Comparison of ENCODE assay signal across 15 cellular contexts in genomic region chr10:104316321-104317099, GRCh38. TPM values are rescaled to one million over a fixed set of nuclear protein-coding genes. Genes with fewer than 3 reads are reported as not detected.
DNase-seq lines count a peak whose midpoint lies in the region; ATAC-seq, FAIRE-seq and TF ChIP-seq lines count a peak whose summit lies in the region.
"Had no signal": no experiment of that assay in that cellular context is flagged by ENCODE, and none has a peak within 500 bp of the region (broad histone marks: within the 10 kb centered on the region; RNA-seq: fewer than 3 reads in every experiment).

No MANE protein-coding gene starts in this region.

- no peak overlapping the region for H2BK12ac ChIP-seq in mesenchymal stem cell (ENCODE audit: low read length in 2 of 2)

- H3K9ac ChIP-seq in mammary epithelial cell (ENCODE audit: insufficient read depth, low read length) (no peak overlapping the region), K562 (ENCODE audit: insufficient read depth in 1 of 2, low read depth in 2 of 2, low read length in 2 of 2) (no peak overlapping the region), mesenchymal stem cell (ENCODE audit: low read length) (peak overlapping the region; percentile 51), subcutaneous abdominal adipose tissue (ENCODE audit: low read length in 5 of 5) (no peak overlapping the region)

- BruUV-seq in MCF 10A (replicated peaks; lab: Mats Ljungman, UMichigan): no TSS peak
- no TSS peak for BruUV-seq in mammary epithelial cell (replicated peaks; lab: Mats Ljungman, UMichigan)
- no TSS peak for BruUV-seq in K562 (replicated peaks; lab: Mats Ljungman, UMichigan)
- BruUV-seq in OCI-LY7 (replicated peaks; lab: Mats Ljungman, UMichigan): no TSS peak

- H3K4me3 Mint-ChIP-seq in MCF 10A (ENCODE audit: unreplicated experiment): peak overlapping the region; percentile 19
- H3K4me3 Mint-ChIP-seq: CD8-positive, alpha-beta memory T cell had no signal

- DNase-seq in MCF 10A (ENCODE audit: unreplicated experiment): no peak
- DNase-seq in mammary epithelial cell: no peak
- no peak for DNase-seq in K562 (ENCODE audit: extremely low read depth in 1 of 4, low spot score in 3 of 4)
- no peak for DNase-seq in mesenchymal stem cell
- DNase-seq in OCI-LY7 (ENCODE audit: low spot score): no peak
- DNase-seq in activated CD4-positive, alpha-beta T cell treated with anti-CD3 and anti-CD28 coated beads for 48 hours: no peak
- no peak for DNase-seq in NK-92 (lab: John Stamatoyannopoulos, UW; ENCODE audit: unreplicated experiment)
- DNase-seq: CD8-positive, alpha-beta memory T cell; lower lobe of right lung; NK-92 treated with Interleukin-12 subunit alpha and Interleukin-12 subunit beta, amount 100 ng/mL, for 24 hours; small intestine had no signal

- no peak overlapping the region for H3K4ac ChIP-seq in mesenchymal stem cell (ENCODE audit: low read depth in 1 of 2, low read length in 2 of 2)

- TF ChIP-seq RAD21 in K562 (CRISPR knock-in tag; conservative IDR thresholded peaks at IDR 0.05 in 1 of 2, IDR thresholded peaks at IDR 0.05 in 1 of 2): no peak

- H3K27me3 Mint-ChIP-seq in MCF 10A (ENCODE audit: insufficient read depth, unreplicated experiment): no peaks in the 10 kb centered on the region

- CTCF ChIA-PET in MCF 10A (lab: Yijun Ruan, JAX): interaction anchor here (0.5 to 13.8 kb wide), 10 partner anchors 10 to 420 kb away, joined by 3 to 143 read pairs (median 7); partner anchors contain the start of gene ITPRIP
- CTCF ChIA-PET in mammary epithelial cell (lab: Charles Lee; ENCODE audit: low non-redundant PET): no interaction called here
- CTCF ChIA-PET in K562 (lab: Yijun Ruan, JAX; ENCODE audit: low intra/inter-chr PET ratio): no interaction called here
- CTCF ChIA-PET in OCI-LY7 (lab: Charles Lee; ENCODE audit: unreplicated experiment): interaction anchor here (0.6 to 1.4 kb wide), 2 partner anchors 10 to 11 kb away, joined by 3 to 4 read pairs; no protein-coding TSS in a partner anchor

- peaks cover 40% of the 10 kb centered on the region for H3K4me1 Mint-ChIP-seq in MCF 10A (ENCODE audit: insufficient read depth, unreplicated experiment)

- peak overlapping the region in 1 of 2 experiments; percentile 64 for H3K14ac ChIP-seq in mesenchymal stem cell (ENCODE audit: low read length in 2 of 2)

- H3K4me1 ChIP-seq in mammary epithelial cell (ENCODE audit: insufficient read depth, low read length) (peaks cover 39% of the 10 kb centered on the region), K562 (replicated peaks in 1 of 2; ENCODE audit: control insufficient read depth in 2 of 2, insufficient read depth in 2 of 2, low read length in 2 of 2) (no peaks in the 10 kb centered on the region; a peak in 2 of 5 replicates), mesenchymal stem cell (ENCODE audit: control insufficient read depth, insufficient read depth, low read depth, low read length) (peaks cover 24% of the 10 kb centered on the region), subcutaneous abdominal adipose tissue (ENCODE audit: control insufficient read depth in 5 of 5, insufficient read depth in 5 of 5, low read length in 5 of 5) (peaks cover 23 to 74% (median 51%) of the 10 kb centered on the region in 5 donors), OCI-LY7 (ENCODE audit: insufficient read depth, low read length, poor library complexity, severe bottlenecking) (peaks cover 44% of the 10 kb centered on the region)

- H3K4me2 ChIP-seq in mammary epithelial cell (ENCODE audit: insufficient read depth, low read depth, low read length) (no peak overlapping the region), K562 (ENCODE audit: insufficient read depth, low read length) (no peak overlapping the region), mesenchymal stem cell (ENCODE audit: low read length, poor library complexity, severe bottlenecking) (no peak overlapping the region), OCI-LY7 (ENCODE audit: low read length) (no peak overlapping the region)

- no peak for FAIRE-seq in K562 (lab: Jason Lieb, UNC)
- FAIRE-seq: A204.1, small intestine had no signal

- ATAC-seq in K562: no peak
- ATAC-seq: lower lobe of right lung had no signal

- H3K27me3 ChIP-seq in mammary epithelial cell (ENCODE audit: insufficient read depth, low read length) (no peaks in the 10 kb centered on the region), K562 (ENCODE audit: control insufficient read depth in 2 of 2, insufficient read depth in 2 of 2, low read length in 2 of 2) (no peaks in the 10 kb centered on the region), mesenchymal stem cell (ENCODE audit: control insufficient read depth in 1 of 2, insufficient read depth in 1 of 2, low read length in 2 of 2) (no peaks in the 10 kb centered on the region), subcutaneous abdominal adipose tissue (ENCODE audit: control insufficient read depth in 5 of 5, insufficient read depth in 4 of 5, low read length in 5 of 5) (no peaks in the 10 kb centered on the region)

- H3K4me3 ChIP-seq in mammary epithelial cell (replicated peaks in 1 of 3; ENCODE audit: insufficient read depth in 1 of 3, low read depth in 2 of 3, low read length in 3 of 3) (no peak overlapping the region), K562 (no peak overlapping the region), mesenchymal stem cell (ENCODE audit: insufficient read depth in 1 of 2, low read depth in 1 of 2, low read length in 2 of 2) (peak overlapping the region in 1 of 2 experiments; percentile 31), subcutaneous abdominal adipose tissue (ENCODE audit: low read depth in 1 of 5, low read length in 5 of 5) (no peak overlapping the region), OCI-LY7 (ENCODE audit: low read depth, low read length, poor library complexity, severe bottlenecking) (no peak overlapping the region)
- H3K4me3 ChIP-seq: HAP-1, lower lobe of right lung had no signal

- H2BK15ac ChIP-seq in mesenchymal stem cell (ENCODE audit: low read depth, poor library complexity, severe bottlenecking): no peak overlapping the region

- peak overlapping the region; percentile 93 for H3K27ac Mint-ChIP-seq in MCF 10A (ENCODE audit: low read depth, unreplicated experiment)
- H3K27ac Mint-ChIP-seq: activated T-helper 2 cell treated with anti-CD3 and anti-CD28 coated beads, Interferon-gamma antibody, Interleukin-2, Interleukin-4, amounts not matched to agents 10 μg/mL and 5 μg/mL and 100 μg/mL, durations not matched to agents 14 hours and 24 hours and 36 hours had no signal

- H3K27ac ChIP-seq in mammary epithelial cell (ENCODE audit: insufficient read depth, low read depth, low read length) (no peak overlapping the region), K562 (ENCODE audit: extremely low read depth, low read depth, low read length) (no peak overlapping the region), mesenchymal stem cell (ENCODE audit: low read length, poor library complexity, severe bottlenecking) (no peak overlapping the region), subcutaneous abdominal adipose tissue (ENCODE audit: low read depth, low read length) (peak overlapping the region; percentile 23), OCI-LY7 (ENCODE audit: low read depth, low read length, poor library complexity, severe bottlenecking) (no peak overlapping the region)
- H3K27ac ChIP-seq: lower lobe of right lung had no signal

- H4K91ac ChIP-seq in mesenchymal stem cell (ENCODE audit: low read length): no peak overlapping the region

- no peak overlapping the region for H4K8ac ChIP-seq in mesenchymal stem cell (ENCODE audit: low read length)

- intact Hi-C loops in MCF 10A (cut with micrococcal nuclease) (no loop called here), mammary epithelial cell (cut with micrococcal nuclease) (no loop called here), K562 (cut with micrococcal nuclease) (no loop called here), OCI-LY7 (cut with micrococcal nuclease; ENCODE audit: unreplicated experiment) (no loop called here)

- WGBS in mammary epithelial cell (ENCODE audit: low coverage, missing lambda C conversion rate): 95% methylated on average over 9 of the region's 9 CpGs
- 92% methylated on average over 8 of the region's 9 CpGs for WGBS in K562 (ENCODE audit: insufficient coverage, low coverage, missing lambda C conversion rate)
- WGBS in mesenchymal stem cell: 93% methylated on average over 9 of the region's 9 CpGs

- POLR2A ChIA-PET in MCF 10A (lab: Yijun Ruan, JAX): interaction anchor here (0.6 to 8.5 kb wide), 7 partner anchors 7 to 110 kb away, joined by 3 to 146 read pairs (median 28); partner anchors contain the start of gene ITPRIP
- POLR2A ChIA-PET in K562 (lab: Yijun Ruan, JAX): interaction anchor here (2.5 kb wide), 1 partner anchor 11 kb away, joined by 13 read pairs; no protein-coding TSS in a partner anchor
- POLR2A ChIA-PET in OCI-LY7 (lab: Charles Lee): interaction anchor here (0.6 to 3.2 kb wide), 2 partner anchors 10 to 21 kb away, joined by 6 to 16 read pairs; partner anchors contain the start of gene ITPRIP

- in situ Hi-C loops in mammary epithelial cell (cut with MboI; ENCODE audit: low sequenced_read_pairs in 2 of 2) (no loop called here), K562 (cut with MboI) (no loop called here)

- H3K79me2 ChIP-seq in mammary epithelial cell (ENCODE audit: insufficient read depth, low read length) (peaks cover 92% of the 10 kb centered on the region), K562 (ENCODE audit: control insufficient read depth, insufficient read depth, low read length) (peaks cover 89% of the 10 kb centered on the region), OCI-LY7 (ENCODE audit: insufficient read depth, low read depth, low read length) (peaks cover 48% of the 10 kb centered on the region)

- peaks cover 50% of the 10 kb centered on the region for H3K36me3 Mint-ChIP-seq in MCF 10A (ENCODE audit: insufficient read depth, unreplicated experiment)

- TF ChIP-seq CTCF in MCF 10A (IDR thresholded peaks at IDR 0.05; ENCODE audit: unreplicated experiment): no peak
- no peak for TF ChIP-seq CTCF in mammary epithelial cell (conservative IDR thresholded peaks at IDR 0.05 in 1 of 2, IDR thresholded peaks at IDR 0.05 in 1 of 2; ENCODE audit: extremely low read depth in 1 of 2, insufficient read depth in 1 of 2, low read depth in 1 of 2, low read length in 2 of 2)
- no peak for TF ChIP-seq CTCF in K562 (IDR thresholded peaks at IDR 0.05 in 2 of 3, conservative IDR thresholded peaks at IDR 0.05 in 1 of 3; ENCODE audit: insufficient read depth in 2 of 3, low read depth in 1 of 3, low read length in 3 of 3)
- no peak for TF ChIP-seq CTCF in OCI-LY7 (conservative IDR thresholded peaks at IDR 0.05; ENCODE audit: low read length)

- H3K9me1 ChIP-seq in K562 (ENCODE audit: control insufficient read depth, insufficient read depth, low read length): peaks cover 5% of the 10 kb centered on the region

- H2BK5ac ChIP-seq in mesenchymal stem cell (ENCODE audit: low read depth, low read length, poor library complexity, severe bottlenecking): no peak overlapping the region

- H4K20me1 ChIP-seq in mammary epithelial cell (ENCODE audit: insufficient read depth, low read length): no peaks in the 10 kb centered on the region
- peaks cover 53% of the 10 kb centered on the region for H4K20me1 ChIP-seq in K562 (replicated peaks; ENCODE audit: control insufficient read depth, insufficient read depth, low read length)
- peaks cover 25% of the 10 kb centered on the region for H4K20me1 ChIP-seq in OCI-LY7 (ENCODE audit: insufficient read depth, low read length)

- H2AFZ ChIP-seq in mammary epithelial cell (ENCODE audit: low read depth, low read length) (no peak overlapping the region), K562 (ENCODE audit: low read depth, low read length) (no peak overlapping the region), mesenchymal stem cell (ENCODE audit: low read depth, low read length) (no peak overlapping the region), OCI-LY7 (ENCODE audit: low read length) (no peak overlapping the region)

- no peak overlapping the region for H2BK120ac ChIP-seq in mesenchymal stem cell (ENCODE audit: low read depth, low read length)

- dilution Hi-C loops in mammary epithelial cell (cut with HindIII; ENCODE audit: low sequenced_read_pairs): no loop called here

- no peak overlapping the region for H3K18ac ChIP-seq in mesenchymal stem cell (ENCODE audit: low read depth in 1 of 2, low read length in 2 of 2)

- H3K9me3 ChIP-seq in mammary epithelial cell (replicated peaks; ENCODE audit: insufficient read depth, low read length) (no peaks in the 10 kb centered on the region), K562 (replicated peaks; ENCODE audit: control insufficient read depth, insufficient read depth, low read depth, low read length) (no peaks in the 10 kb centered on the region), mesenchymal stem cell (ENCODE audit: control insufficient read depth, low read length) (no peaks in the 10 kb centered on the region), subcutaneous abdominal adipose tissue (ENCODE audit: control insufficient read depth in 5 of 5, low read length in 5 of 5) (no peaks in the 10 kb centered on the region), OCI-LY7 (ENCODE audit: low read length) (no peaks in the 10 kb centered on the region)
- H3K9me3 ChIP-seq: HAP-1, lower lobe of right lung had no signal

- H3K79me1 ChIP-seq in mesenchymal stem cell (replicated peaks; ENCODE audit: low read length, poor library complexity, severe bottlenecking): peaks cover 40% of the 10 kb centered on the region

- no peak overlapping the region for H3K23ac ChIP-seq in mesenchymal stem cell (ENCODE audit: low read length in 2 of 2)

- H3K36me3 ChIP-seq in mammary epithelial cell (ENCODE audit: insufficient read depth, low read length): peaks cover 26% of the 10 kb centered on the region
- peaks cover 85% of the 10 kb centered on the region; the same call in 2 of the 3 replicates for H3K36me3 ChIP-seq in K562 (ENCODE audit: control insufficient read depth, insufficient read depth, low read length)
- H3K36me3 ChIP-seq in mesenchymal stem cell (ENCODE audit: control insufficient read depth in 1 of 2, insufficient read depth in 2 of 2, low read depth in 1 of 2, low read length in 2 of 2): peaks cover 51 to 60% of the 10 kb centered on the region in 2 experiments
- peaks cover 0 to 41% (median 38%) of the 10 kb centered on the region in 5 donors for H3K36me3 ChIP-seq in subcutaneous abdominal adipose tissue (ENCODE audit: control insufficient read depth in 5 of 5, insufficient read depth in 5 of 5, low read length in 5 of 5)
- peaks cover 44% of the 10 kb centered on the region for H3K36me3 ChIP-seq in OCI-LY7 (ENCODE audit: insufficient read depth, low read length)

- H3K9me2 ChIP-seq in OCI-LY7 (ENCODE audit: insufficient read depth, low read length): no peaks in the 10 kb centered on the region

- H2AK5ac ChIP-seq in mesenchymal stem cell (ENCODE audit: low read length, severe bottlenecking): no peak overlapping the region

- no peak for TF ChIP-seq EP300 in K562 (IDR thresholded peaks at IDR 0.05; ENCODE audit: low read length)

- no peaks in the 10 kb centered on the region for H3K9me3 Mint-ChIP-seq in MCF 10A (ENCODE audit: unreplicated experiment)
- H3K9me3 Mint-ChIP-seq: activated T-helper 2 cell treated with anti-CD3 and anti-CD28 coated beads, Interferon-gamma antibody, Interleukin-2, Interleukin-4, amounts not matched to agents 10 μg/mL and 5 μg/mL and 100 μg/mL, durations not matched to agents 14 hours and 24 hours and 36 hours; CD8-positive, alpha-beta memory T cell had no signal

- TF ChIP-seq POLR2A in K562 (conservative IDR thresholded peaks at IDR 0.05): no peak

RNA-seq across cellular contexts. Expression of gene ITPRIP, which starts 21.8 kb away (rescaled TPM):
- total RNA-seq in MCF 10A (2022): 29.4 and 29.8 TPM in 2 replicates
- 10 to 100 TPM; 21.5 to 37.2 TPM for total RNA-seq in mammary epithelial cell
- polyA plus RNA-seq in mammary epithelial cell: 14.4 TPM
- polyA minus RNA-seq in mammary epithelial cell: 24.0 TPM
- 30.8 and 81.8 TPM in 2 replicates for total RNA-seq in K562 (2011; cell fraction: chromatin; rRNA removed; ENCODE audit: low replicate concordance)
- total RNA-seq in K562 (2011; cell fraction: nucleolus; rRNA removed): 74.2 and 84.7 TPM in 2 replicates
- total RNA-seq in K562 (2011; cell fraction: nucleoplasm; rRNA removed): 65.3 and 65.6 TPM in 2 replicates
- total RNA-seq in K562 (2014; rRNA removed): 11.1 and 14.2 TPM in 2 replicates
- total RNA-seq in K562 (2014; rRNA removed; fragmentation: Illumina TruSeq; extraction: Trizol): 5.1 and 5.5 TPM in 2 replicates
- total RNA-seq in K562 (2015; rRNA removed; fragmentation: Illumina TruSeq; extraction: Trizol): 5.2 and 5.4 TPM in 2 replicates
- 27.0 and 28.5 TPM in 2 replicates for total RNA-seq in K562 (2021)
- 10.9 and 13.3 TPM in 2 replicates for polyA plus RNA-seq in K562 (2011; rRNA removed)
- polyA plus RNA-seq in K562 (2011; cell fraction: cytosol; rRNA removed): 14.2 and 21.9 TPM in 2 replicates
- 11.7 and 18.8 TPM in 2 replicates for polyA plus RNA-seq in K562 (2011; cell fraction: nucleus; rRNA removed)
- polyA plus RNA-seq in K562 (2012): 14.6 and 21.0 TPM in 2 replicates
- polyA plus RNA-seq in K562 (2014; fragmentation: Illumina TruSeq; extraction: Trizol): 17.8 and 18.5 TPM in 2 replicates
- polyA plus RNA-seq in K562 (2014; fragmentation: Nextera tagmentation; extraction: Ambion mirVana): 1 to 10 TPM; 4.4 to 4.9 TPM
- polyA plus RNA-seq in K562 (2014; rRNA removed): 12.9 and 15.3 TPM in 2 replicates
- polyA minus RNA-seq in K562 (2011; rRNA and poly(A)+ RNA removed): 16.3 and 19.5 TPM in 2 replicates
- 18.0 and 19.1 TPM in 2 replicates for polyA minus RNA-seq in K562 (2011; cell fraction: cytosol; rRNA and poly(A)+ RNA removed)
- 20.5 and 25.3 TPM in 2 replicates for polyA minus RNA-seq in K562 (2011; cell fraction: nucleus; rRNA and poly(A)+ RNA removed)
- polyA plus RNA-seq in mesenchymal stem cell (2013, experiment 1 of 2): 13.8 TPM
- polyA plus RNA-seq in mesenchymal stem cell (2013, experiment 2 of 2): 13.9 TPM
- total RNA-seq in OCI-LY7 (2014; rRNA removed; shearing (Covaris generic)): 3.3 and 6.0 TPM in 2 replicates
- 18.0 and 19.6 TPM in 2 replicates for total RNA-seq in OCI-LY7 (2022)

RNA-seq across cellular contexts. Expression of gene CFAP58, which starts 37.1 kb away (rescaled TPM):
- 0.89 and 1.1 TPM in 2 replicates for total RNA-seq in MCF 10A (2022)
- 1 to 10 TPM in 1 of 2 donors, under 1 TPM in 1; 0.17 to 1.0 TPM for total RNA-seq in mammary epithelial cell
- 0.23 TPM for polyA plus RNA-seq in mammary epithelial cell
- polyA minus RNA-seq in mammary epithelial cell: not detected
- total RNA-seq in K562 (2011; cell fraction: chromatin; rRNA removed; ENCODE audit: low replicate concordance): 0.30 and 3.4 TPM in 2 replicates
- total RNA-seq in K562 (2011; cell fraction: nucleolus; rRNA removed): 0.33 and 0.92 TPM in 2 replicates
- 1.1 and 1.2 TPM in 2 replicates for total RNA-seq in K562 (2011; cell fraction: nucleoplasm; rRNA removed)
- 0.45 and 2.0 TPM in 2 replicates for total RNA-seq in K562 (2014; rRNA removed)
- 0.98 and 1.2 TPM in 2 replicates for total RNA-seq in K562 (2014; rRNA removed; fragmentation: Illumina TruSeq; extraction: Trizol)
- 0.54 and 0.68 TPM in 2 replicates for total RNA-seq in K562 (2015; rRNA removed; fragmentation: Illumina TruSeq; extraction: Trizol)
- 0.60 and 0.69 TPM in 2 replicates for total RNA-seq in K562 (2021)
- polyA plus RNA-seq in K562 (2011; rRNA removed): 0.62 and 1.2 TPM in 2 replicates
- polyA plus RNA-seq in K562 (2011; cell fraction: cytosol; rRNA removed): 0.06 and 0.22 TPM in 2 replicates
- 1.4 and 1.5 TPM in 2 replicates for polyA plus RNA-seq in K562 (2011; cell fraction: nucleus; rRNA removed)
- polyA plus RNA-seq in K562 (2012): 0.51 and 1.7 TPM in 2 replicates
- polyA plus RNA-seq in K562 (2014; fragmentation: Illumina TruSeq; extraction: Trizol): 0.71 and 0.72 TPM in 2 replicates
- polyA plus RNA-seq in K562 (2014; fragmentation: Nextera tagmentation; extraction: Ambion mirVana): under 1 TPM; 0.08 to 0.52 TPM
- polyA plus RNA-seq in K562 (2014; rRNA removed): 0.42 and 1.0 TPM in 2 replicates
- polyA minus RNA-seq in K562 (2011; rRNA and poly(A)+ RNA removed): 0.88 and 1.3 TPM in 2 replicates
- 0.48 and 0.91 TPM in 2 replicates for polyA minus RNA-seq in K562 (2011; cell fraction: cytosol; rRNA and poly(A)+ RNA removed)
- polyA minus RNA-seq in K562 (2011; cell fraction: nucleus; rRNA and poly(A)+ RNA removed): 0.40 and 1.3 TPM in 2 replicates
- 0.12 TPM for polyA plus RNA-seq in mesenchymal stem cell (2013, experiment 1 of 2)
- 0.11 TPM for polyA plus RNA-seq in mesenchymal stem cell (2013, experiment 2 of 2)
- total RNA-seq in OCI-LY7 (2014; rRNA removed; shearing (Covaris generic)): 0.09 and 0.36 TPM in 2 replicates
- total RNA-seq in OCI-LY7 (2022): 1.5 and 2.0 TPM in 2 replicates
- polyA plus RNA-seq: CD8-positive, alpha-beta memory T cell had no signal

RNA-seq across cellular contexts. Expression of gene GSTO2, which starts 47.5 kb away (rescaled TPM):
- 33.8 and 40.9 TPM in 2 replicates for total RNA-seq in MCF 10A (2022)
- 10 to 100 TPM; 16.2 to 26.8 TPM for total RNA-seq in mammary epithelial cell
- 43.3 TPM for polyA plus RNA-seq in mammary epithelial cell
- 56.6 TPM for polyA minus RNA-seq in mammary epithelial cell
- 0.79 and 1.1 TPM in 2 replicates for total RNA-seq in K562 (2011; cell fraction: chromatin; rRNA removed; ENCODE audit: low replicate concordance)
- total RNA-seq in K562 (2011; cell fraction: nucleolus; rRNA removed): 0.79 and 1.8 TPM in 2 replicates
- total RNA-seq in K562 (2011; cell fraction: nucleoplasm; rRNA removed): 1.2 and 2.1 TPM in 2 replicates
- 0.18 and 0.33 TPM in 2 replicates for total RNA-seq in K562 (2014; rRNA removed)
- total RNA-seq in K562 (2014; rRNA removed; fragmentation: Illumina TruSeq; extraction: Trizol): 0.29 and 0.45 TPM in 2 replicates
- 0.30 and 0.40 TPM in 2 replicates for total RNA-seq in K562 (2015; rRNA removed; fragmentation: Illumina TruSeq; extraction: Trizol)
- total RNA-seq in K562 (2021): 0.96 and 1.4 TPM in 2 replicates
- 0.74 and 1.8 TPM in 2 replicates for polyA plus RNA-seq in K562 (2011; rRNA removed)
- polyA plus RNA-seq in K562 (2011; cell fraction: cytosol; rRNA removed): 1.4 and 2.1 TPM in 2 replicates
- 0.86 and 0.92 TPM in 2 replicates for polyA plus RNA-seq in K562 (2011; cell fraction: nucleus; rRNA removed)
- 0.65 and 0.80 TPM in 2 replicates for polyA plus RNA-seq in K562 (2012)
- 0.40 and 0.78 TPM in 2 replicates for polyA plus RNA-seq in K562 (2014; fragmentation: Illumina TruSeq; extraction: Trizol)
- polyA plus RNA-seq in K562 (2014; fragmentation: Nextera tagmentation; extraction: Ambion mirVana): 1 to 10 TPM in 1 of 2 experiments, under 1 TPM in 1; 0.90 to 1.0 TPM
- polyA plus RNA-seq in K562 (2014; rRNA removed): 1.1 and 1.7 TPM in 2 replicates
- polyA minus RNA-seq in K562 (2011; rRNA and poly(A)+ RNA removed): 0.27 and 0.67 TPM in 2 replicates
- 0.57 and 0.82 TPM in 2 replicates for polyA minus RNA-seq in K562 (2011; cell fraction: cytosol; rRNA and poly(A)+ RNA removed)
- 0.78 and 1.8 TPM in 2 replicates for polyA minus RNA-seq in K562 (2011; cell fraction: nucleus; rRNA and poly(A)+ RNA removed)
- 2.3 TPM for polyA plus RNA-seq in mesenchymal stem cell (2013, experiment 1 of 2)
- polyA plus RNA-seq in mesenchymal stem cell (2013, experiment 2 of 2): 1.9 TPM
- 1.6 and 8.2 TPM in 2 replicates for total RNA-seq in OCI-LY7 (2014; rRNA removed; shearing (Covaris generic))
- total RNA-seq in OCI-LY7 (2022): 1.6 and 2.2 TPM in 2 replicates

Comparison
In these comparisons a context has a peak if more than half of its experiments do, and no peak if none do; other contexts are left out.
1. CTCF ChIA-PET loops: an anchor here in MCF 10A (0.5 to 13.8 kb wide) and OCI-LY7 (0.6 to 1.4 kb wide); none called in mammary epithelial cell and K562.